Comparison of ENCODE assay signal across 7 cellular contexts in genomic region chr6:125858427-125859320, GRCh38.
DNase-seq lines count a peak whose midpoint lies in the region; ATAC-seq, FAIRE-seq and TF ChIP-seq lines count a peak whose summit lies in the region.

No MANE protein-coding gene starts in this region.

- H3K4me1 Mint-ChIP-seq in activated naive CD4-positive, alpha-beta T cell treated with anti-CD3 and anti-CD28 coated beads for 36 hours (ENCODE audit: low read depth): no peaks in the 10 kb centered on the region

- intact Hi-C loops in activated naive CD4-positive, alpha-beta T cell treated with anti-CD3 and anti-CD28 coated beads for 36 hours (cut with micrococcal nuclease): loop anchor here (1.0 to 2.0 kb wide), 5 partner anchors 68 to 1263 kb away; partner anchors contain the start of genes HINT3 and NCOA7

- no peaks in the 10 kb centered on the region for H3K27me3 ChIP-seq in osteoblast (ENCODE audit: insufficient read depth, low read length)

- DNase-seq in GM12865 (ENCODE audit: low read depth) (peak; percentile 79), NCI-H748 (lab: John Stamatoyannopoulos, UW; ENCODE audit: unreplicated experiment) (peak; percentile 81), frontal cortex (ENCODE audit: low spot score in 2 of 2) (peak; percentile 7 to 51), osteoblast (ENCODE audit: insufficient read length, low spot score, missing footprints) (peak; percentile 81), ureter (ENCODE audit: low spot score) (no peak)
- peak; percentile 57 for DNase-seq in activated naive CD4-positive, alpha-beta T cell treated with anti-CD3 and anti-CD28 coated beads for 36 hours

- no peaks in the 10 kb centered on the region for H3K4me1 ChIP-seq in osteoblast (ENCODE audit: insufficient read depth, low read length)

- H3K9me3 Mint-ChIP-seq in activated naive CD4-positive, alpha-beta T cell treated with anti-CD3 and anti-CD28 coated beads for 36 hours: no peaks in the 10 kb centered on the region

- no peak overlapping the region for H3K4me2 ChIP-seq in osteoblast (ENCODE audit: insufficient read depth, low read length)

- no peaks in the 10 kb centered on the region for H3K27me3 Mint-ChIP-seq in activated naive CD4-positive, alpha-beta T cell treated with anti-CD3 and anti-CD28 coated beads for 36 hours (ENCODE audit: low read depth)

- H4K20me1 ChIP-seq in osteoblast (ENCODE audit: insufficient read depth, low read length): no peaks in the 10 kb centered on the region

- H3K79me2 ChIP-seq in osteoblast (ENCODE audit: insufficient read depth, low read length): peaks cover 6% of the 10 kb centered on the region

- no peak overlapping the region for H3K27ac ChIP-seq in osteoblast (ENCODE audit: low read depth, low read length)

- TF ChIP-seq CTCF in GM12865 (IDR thresholded peaks at IDR 0.05; ENCODE audit: insufficient read depth, low read depth, low read length, missing control alignments) (peak; percentile 81), osteoblast (IDR thresholded peaks at IDR 0.05; ENCODE audit: extremely low read depth, low read depth, low read length) (peak; percentile 92)

- CTCF ChIA-PET in activated naive CD4-positive, alpha-beta T cell treated with anti-CD3 and anti-CD28 coated beads for 36 hours (lab: Charles Lee): interaction anchor here (0.6 to 2.0 kb wide), 7 partner anchors 38 to 135 kb away, joined by 3 to 10 read pairs (median 4); partner anchors contain the start of gene HINT3

- ATAC-seq in HG02642 (IDR thresholded peaks at IDR 0.05; ENCODE audit: poor library complexity, unreplicated experiment): peak; percentile 86

- no peak overlapping the region for H2AFZ ChIP-seq in osteoblast (ENCODE audit: low read length)

- H3K27ac Mint-ChIP-seq in activated naive CD4-positive, alpha-beta T cell treated with anti-CD3 and anti-CD28 coated beads for 36 hours: no peak overlapping the region

- H3K9me3 ChIP-seq in osteoblast (ENCODE audit: low read depth, low read length): no peaks in the 10 kb centered on the region

- H3K36me3 ChIP-seq in osteoblast (ENCODE audit: insufficient read depth, low read length): no peaks in the 10 kb centered on the region

- H3K4me3 ChIP-seq in GM12865 (ENCODE audit: low read depth, low read length) (no peak overlapping the region), osteoblast (ENCODE audit: insufficient read depth, low read length) (no peak overlapping the region)

- H3K4me3 Mint-ChIP-seq in activated naive CD4-positive, alpha-beta T cell treated with anti-CD3 and anti-CD28 coated beads for 36 hours: no peak overlapping the region

- no peak for FAIRE-seq in frontal cortex (lab: Jason Lieb, UNC)

- peaks cover 9% of the 10 kb centered on the region for H3K36me3 Mint-ChIP-seq in activated naive CD4-positive, alpha-beta T cell treated with anti-CD3 and anti-CD28 coated beads for 36 hours (ENCODE audit: low read depth)
